Comparison of ENCODE assay signal across 28 cellular contexts in the genomic region with DNA sequence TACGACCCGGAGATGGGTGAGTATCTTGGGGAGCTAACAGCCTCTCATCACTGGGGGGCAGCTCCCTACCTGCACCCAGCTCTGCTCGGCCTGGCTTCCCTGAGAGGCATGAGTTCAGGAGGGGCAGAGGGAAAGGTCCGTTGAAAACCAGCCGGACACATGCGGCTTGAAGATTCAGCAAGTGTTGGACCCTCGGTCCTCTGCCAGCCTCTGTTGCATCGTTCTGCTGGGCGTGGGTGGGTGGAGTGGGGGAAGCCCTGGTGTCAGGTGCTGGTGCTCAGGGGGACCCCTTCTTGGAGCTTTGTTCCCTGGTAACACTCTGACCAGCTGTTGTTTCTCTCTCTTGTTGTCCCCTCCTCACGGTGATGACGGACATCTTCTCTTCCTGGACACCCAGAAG.
"Had no signal": no experiment of that assay in that cellular context is flagged by ENCODE, and none has a peak within 500 bp of the region (broad histone marks: within the 10 kb centered on the region; RNA-seq: fewer than 3 reads in every experiment).

No MANE protein-coding gene starts in this region.

- H3K27ac ChIP-seq: ascending aorta, cardiac muscle cell, SJSA1 had no signal

- H3K4me1 Mint-ChIP-seq: activated naive CD8-positive, alpha-beta T cell treated with anti-CD3 and anti-CD28 coated beads, Interleukin-2, amount 10 ng/mL, durations not matched to agents 7 days and 5 days had no signal

- H3K9me3 ChIP-seq: ascending aorta, MG63, SJSA1, SK-N-SH had no signal

- DNase-seq: activated CD4-positive, alpha-beta memory T cell treated with anti-CD3 and anti-CD28 coated beads, Interleukin-2, amount 10 ng/mL, durations not matched to agents 7 days and 5 days; activated CD4-positive, alpha-beta T cell treated with anti-CD3 and anti-CD28 coated beads for 4 hours; activated CD8-positive, alpha-beta memory T cell treated with anti-CD3 and anti-CD28 coated beads for 24 hours; activated CD8-positive, alpha-beta memory T cell treated with anti-CD3 and anti-CD28 coated beads, Interleukin-2, amount 10 ng/mL, durations not matched to agents 7 days and 5 days; activated CD8-positive, alpha-beta memory T cell treated with anti-CD3 and anti-CD28 coated beads, Interleukin-2, amount 50 U/mL, for 48 hours; activated effector memory CD4-positive, alpha-beta T cell treated with Interleukin-2 at 50 U/mL for 16 hours; activated naive CD4-positive, alpha-beta T cell treated with anti-CD3 and anti-CD28 coated beads, Interleukin-2, amount 10 ng/mL, durations not matched to agents 7 days and 5 days; activated naive CD8-positive, alpha-beta T cell treated with anti-CD3 and anti-CD28 coated beads, Interleukin-2, amount 10 ng/mL, durations not matched to agents 7 days and 5 days; activated T-cell treated with anti-CD3 and anti-CD28 coated beads, Interleukin-2, amount 50 U/mL, for 48 hours; amygdala; cerebellar nuclear complex; MG63; NCI-H1048; NCI-H1436 treated with DMSO at 0.1 percent for 48 hours; NCI-H1694 treated with DMSO at 0.1 percent for 48 hours; NCI-H2029; NCI-H345; NCI-H524 treated with DMSO at 0.1 percent for 48 hours; RPMI8226; SHP77 treated with DMSO at 0.1 percent for 48 hours; SK-N-SH had no signal

- H3K27me3 Mint-ChIP-seq: activated CD4-positive, alpha-beta memory T cell treated with anti-CD3 and anti-CD28 coated beads, Interleukin-2, amount 10 ng/mL, durations not matched to agents 7 days and 5 days; activated CD8-positive, alpha-beta memory T cell treated with anti-CD3 and anti-CD28 coated beads, Interleukin-2, amount 10 ng/mL, durations not matched to agents 7 days and 5 days; activated naive CD4-positive, alpha-beta T cell treated with anti-CD3 and anti-CD28 coated beads, Interleukin-2, amount 10 ng/mL, durations not matched to agents 7 days and 5 days; activated naive CD8-positive, alpha-beta T cell treated with anti-CD3 and anti-CD28 coated beads, Interleukin-2, amount 10 ng/mL, durations not matched to agents 7 days and 5 days had no signal

- H3K27ac Mint-ChIP-seq: activated CD4-positive, alpha-beta memory T cell treated with anti-CD3 and anti-CD28 coated beads, Interleukin-2, amount 10 ng/mL, durations not matched to agents 7 days and 5 days; activated CD8-positive, alpha-beta memory T cell treated with anti-CD3 and anti-CD28 coated beads, Interleukin-2, amount 10 ng/mL, durations not matched to agents 7 days and 5 days; activated naive CD4-positive, alpha-beta T cell treated with anti-CD3 and anti-CD28 coated beads, Interleukin-2, amount 10 ng/mL, durations not matched to agents 7 days and 5 days; activated naive CD8-positive, alpha-beta T cell treated with anti-CD3 and anti-CD28 coated beads, Interleukin-2, amount 10 ng/mL, durations not matched to agents 7 days and 5 days; T-helper 1 cell treated with Interleukin-12 subunit alpha and Interleukin-12 subunit beta and Interleukin-4 antibody, amounts not matched to agents 30 μg/mL and 1 μg/mL, for 36 hours had no signal

- H3K4me3 Mint-ChIP-seq: activated CD4-positive, alpha-beta memory T cell treated with anti-CD3 and anti-CD28 coated beads, Interleukin-2, amount 10 ng/mL, durations not matched to agents 7 days and 5 days; activated CD8-positive, alpha-beta memory T cell treated with anti-CD3 and anti-CD28 coated beads, Interleukin-2, amount 10 ng/mL, durations not matched to agents 7 days and 5 days; activated naive CD4-positive, alpha-beta T cell treated with anti-CD3 and anti-CD28 coated beads, Interleukin-2, amount 10 ng/mL, durations not matched to agents 7 days and 5 days; activated naive CD8-positive, alpha-beta T cell treated with anti-CD3 and anti-CD28 coated beads, Interleukin-2, amount 10 ng/mL, durations not matched to agents 7 days and 5 days; T-helper 1 cell treated with Interleukin-12 subunit alpha and Interleukin-12 subunit beta and Interleukin-4 antibody, amounts not matched to agents 30 μg/mL and 1 μg/mL, for 36 hours; T-helper 2 cell treated with Interferon-gamma antibody and Interleukin-4, amounts not matched to agents 5 μg/mL and 100 μg/mL, for 36 hours had no signal

- H3K4me1 ChIP-seq: ascending aorta, SJSA1 had no signal

- H3K4me2 ChIP-seq: SK-N-SH had no signal

- H3K36me3 Mint-ChIP-seq: activated CD8-positive, alpha-beta memory T cell treated with anti-CD3 and anti-CD28 coated beads, Interleukin-2, amount 10 ng/mL, durations not matched to agents 7 days and 5 days; activated naive CD4-positive, alpha-beta T cell treated with anti-CD3 and anti-CD28 coated beads, Interleukin-2, amount 10 ng/mL, durations not matched to agents 7 days and 5 days; activated naive CD8-positive, alpha-beta T cell treated with anti-CD3 and anti-CD28 coated beads, Interleukin-2, amount 10 ng/mL, durations not matched to agents 7 days and 5 days had no signal

- H3K9me3 Mint-ChIP-seq: activated CD4-positive, alpha-beta memory T cell treated with anti-CD3 and anti-CD28 coated beads, Interleukin-2, amount 10 ng/mL, durations not matched to agents 7 days and 5 days; activated naive CD4-positive, alpha-beta T cell treated with anti-CD3 and anti-CD28 coated beads, Interleukin-2, amount 10 ng/mL, durations not matched to agents 7 days and 5 days; activated naive CD8-positive, alpha-beta T cell treated with anti-CD3 and anti-CD28 coated beads, Interleukin-2, amount 10 ng/mL, durations not matched to agents 7 days and 5 days; T-helper 1 cell treated with Interleukin-12 subunit alpha and Interleukin-12 subunit beta and Interleukin-4 antibody, amounts not matched to agents 30 μg/mL and 1 μg/mL, for 36 hours; T-helper 2 cell treated with Interferon-gamma antibody and Interleukin-4, amounts not matched to agents 5 μg/mL and 100 μg/mL, for 36 hours had no signal

- H3K9me2 ChIP-seq: SK-N-SH had no signal

- H3K4me3 ChIP-seq: ascending aorta, cardiac muscle cell, K562, MG63, SJSA1 had no signal

- ATAC-seq: activated CD8-positive, alpha-beta memory T cell treated with anti-CD3 and anti-CD28 coated beads, Interleukin-2, amount 10 ng/mL, durations not matched to agents 7 days and 5 days; K562; Panc1 had no signal

- H3K27me3 ChIP-seq: ascending aorta, cardiac muscle cell, MG63, SJSA1 had no signal
